Comparison of ENCODE assay signal across 1 cellular context in genomic region chr11:126281666-126282175, GRCh38.
TF ChIP-seq lines count a peak whose summit lies in the region.

No MANE protein-coding gene starts in this region.

TF ChIP-seq in A549, 52 proteins besides CTCF, POLR2A, EP300 and RAD21 (continued from another document):
- TF ChIP-seq ESRRA (IDR thresholded peaks at IDR 0.05; ENCODE audit: borderline replicate concordance, low read length), result no peak
- no peak for TF ChIP-seq ZNF302 (CRISPR knock-in tag; IDR thresholded peaks at IDR 0.05)
- TF ChIP-seq ZFP36 (IDR thresholded peaks at IDR 0.05; ENCODE audit: borderline replicate concordance, partially characterized antibody), result no peak
- no peak for TF ChIP-seq FOSB (CRISPR knock-in tag; IDR thresholded peaks at IDR 0.05)
- TF ChIP-seq MAFK (IDR thresholded peaks at IDR 0.05; ENCODE audit: partially characterized antibody), result no peak
